In the genomic region with DNA sequence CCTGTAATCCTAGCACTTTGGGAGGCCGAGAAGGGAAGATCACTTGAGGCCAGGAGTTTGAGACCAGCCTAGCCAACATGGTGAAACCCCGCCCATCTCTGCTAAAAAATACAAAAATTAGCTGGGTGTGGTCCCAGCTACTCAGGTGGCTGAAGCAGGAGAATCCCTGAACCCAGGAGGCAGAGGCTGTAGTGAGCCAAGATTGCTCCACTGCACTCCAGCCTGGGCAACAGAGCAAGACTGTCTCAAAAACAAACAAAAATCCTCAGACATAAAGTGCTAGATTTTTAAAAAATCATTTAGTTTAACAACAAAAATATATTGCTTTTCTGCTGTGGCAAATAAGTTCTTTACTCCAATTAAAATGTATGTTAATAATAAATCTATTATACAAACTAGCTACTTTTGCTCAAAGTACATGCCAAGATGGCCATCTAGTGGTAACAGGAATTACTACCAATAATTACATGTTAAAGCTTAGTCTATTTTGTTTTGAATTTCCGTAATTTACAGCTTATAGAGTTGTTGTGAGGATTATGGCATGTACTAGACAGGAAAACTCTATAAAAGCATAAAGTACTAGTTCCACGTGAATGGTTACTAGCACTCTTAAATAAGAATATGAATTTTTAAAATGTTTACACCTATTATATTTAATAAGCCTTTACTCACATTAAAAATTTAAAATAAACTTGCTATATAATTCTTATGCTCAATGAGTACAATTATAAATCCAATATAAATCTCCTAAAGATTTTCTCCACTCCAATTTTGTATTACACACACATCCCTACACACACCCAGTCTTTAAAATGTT, we compare ENCODE assay signal across 7 cellular contexts. TPM values are rescaled to one million over a fixed set of nuclear protein-coding genes. Genes with fewer than 3 reads are reported as not detected.
DNase-seq lines count a peak whose midpoint lies in the region; ATAC-seq, FAIRE-seq and TF ChIP-seq lines count a peak whose summit lies in the region.

No MANE protein-coding gene starts in this region.

- peak in 3 of 4 donors; percentile 56 to 67 (median 62) for ATAC-seq in pancreas
- no peak for ATAC-seq in GM19455 (IDR thresholded peaks at IDR 0.05; ENCODE audit: unreplicated experiment)

- intact Hi-C loops in pancreas (cut with DNase I): no loop called here

- H3K4me3 ChIP-seq in epithelial cell of proximal tubule (ENCODE audit: low read depth, low read length): no peak overlapping the region
- H3K4me3 ChIP-seq in pancreas: no peak overlapping the region

- DNase-seq in GF-D8 (lab: John Stamatoyannopoulos, UW) (peak; percentile 7), HuH-7 (ENCODE audit: low spot score) (peak; percentile 5), SHP77 (lab: John Stamatoyannopoulos, UW) (peak; percentile 5 to 32), epithelial cell of proximal tubule (ENCODE audit: low read depth) (no peak), pancreas (no peak)
- DNase-seq in activated CD8-positive, alpha-beta memory T cell treated with anti-CD3 and anti-CD28 coated beads for 24 hours: no peak

- no peaks in the 10 kb centered on the region for H3K36me3 ChIP-seq in pancreas

- H3K27me3 ChIP-seq in pancreas: no peaks in the 10 kb centered on the region

- H3K9me3 ChIP-seq in pancreas: no peaks in the 10 kb centered on the region

- FAIRE-seq in pancreas (lab: Jason Lieb, UNC): peak; percentile 94

- no peak overlapping the region for H3K27ac ChIP-seq in pancreas

- peak; percentile 60 for TF ChIP-seq CTCF in epithelial cell of proximal tubule (conservative IDR thresholded peaks at IDR 0.05; ENCODE audit: low read depth, low read length)
- TF ChIP-seq CTCF in pancreas (IDR thresholded peaks at IDR 0.05): peak; percentile 24 to 50 (median 36)

- WGBS in pancreas, 2 donors: 45 to 50% methylated on average over 4 of the region's 4 CpGs

- H3K4me1 ChIP-seq in pancreas: no peaks in the 10 kb centered on the region

RNA-seq across cellular contexts. Expression of a gene that starts 39.0 kb away (rescaled TPM):
- total RNA-seq in epithelial cell of proximal tubule (48.9 and 51.6 TPM in 2 replicates), pancreas (1 to 10 TPM; 4.6 to 9.7 (median 5.4) TPM)
- 1 to 10 TPM; 2.9 to 4.9 TPM for polyA plus RNA-seq in pancreas

RNA-seq across cellular contexts. Expression of a gene that starts 50.5 kb away (rescaled TPM):
- total RNA-seq in epithelial cell of proximal tubule: not detected in 2 replicates
- 1 to 10 TPM in 1 of 6 donors, under 1 TPM in 4, not detected in 1; 0.13 to 1.7 (median 0.38) TPM for total RNA-seq in pancreas
- under 1 TPM in 1 of 2 donors, not detected in 1; 0.23 TPM for polyA plus RNA-seq in pancreas

Comparison
In these comparisons a context has a peak if more than half of its experiments do, and no peak if none do; other contexts are left out.
1. DNase-seq: peak in GF-D8 (single experiment), HuH-7 (single experiment) and SHP77 (2 of 2); none in epithelial cell of proximal tubule (single experiment), pancreas (0 of 6) and activated CD8-positive, alpha-beta memory T cell treated with anti-CD3 and anti-CD28 coated beads for 24 hours (single experiment).